Comparison of ENCODE assay signal across 8 cellular contexts in the genomic region with DNA sequence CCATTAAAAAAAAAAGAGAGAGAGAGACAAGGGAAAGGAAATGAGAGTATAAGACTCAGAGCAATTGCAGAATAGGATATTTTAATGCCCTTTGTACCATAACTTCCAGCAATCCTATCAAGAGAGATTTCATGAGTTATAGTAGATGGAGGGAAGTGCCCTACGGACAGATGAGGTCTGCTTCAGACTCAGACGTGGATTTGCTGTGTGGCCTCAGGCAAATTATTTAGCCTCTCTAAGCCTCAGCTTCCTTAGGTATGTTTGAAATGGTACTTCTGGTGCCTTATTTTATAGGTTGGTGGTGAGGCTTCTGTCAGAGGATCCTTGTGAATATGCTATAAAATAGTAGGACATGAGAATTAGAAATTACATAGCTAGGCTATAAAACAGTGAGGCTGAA.
"Had no signal": no experiment of that assay in that cellular context is flagged by ENCODE, and none has a peak within 500 bp of the region (broad histone marks: within the 10 kb centered on the region; RNA-seq: fewer than 3 reads in every experiment).

No MANE protein-coding gene starts in this region.

- H3K4me3 ChIP-seq: GM23338, K562 had no signal

- H3K4me2 ChIP-seq: GM23338 had no signal

- FAIRE-seq: H1, H54, HTR-8/SVneo had no signal

- DNase-seq: H9, HCEC 1CT, IMR-90 had no signal

- H3K4me3 Mint-ChIP-seq: GM23338, H9 had no signal

- ATAC-seq: GM23338, K562 had no signal

- H2AFZ ChIP-seq: GM23338 had no signal

- H3K27ac Mint-ChIP-seq: GM23338, H9 had no signal
